Comparison of ENCODE assay signal across 19 cellular contexts in the genomic region with DNA sequence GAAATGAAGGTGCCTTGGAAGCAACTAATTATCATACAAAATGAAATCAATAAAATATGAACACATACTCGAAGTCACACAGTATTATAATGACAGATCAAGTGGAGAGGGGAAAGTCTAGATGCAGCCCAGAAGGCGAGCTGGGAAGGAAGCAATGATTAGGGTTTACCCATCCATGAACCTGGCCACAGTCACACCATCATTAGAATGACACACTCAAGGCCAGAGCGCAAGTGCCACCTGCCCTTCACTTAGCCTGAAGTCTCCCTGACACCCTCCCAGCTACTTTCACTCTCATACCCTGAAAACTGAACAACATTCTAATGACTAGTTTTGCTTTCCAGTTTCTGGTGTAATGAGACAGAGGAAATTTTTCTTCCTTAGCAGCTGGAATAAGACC.
DNase-seq lines count a peak whose midpoint lies in the region; ATAC-seq, FAIRE-seq and TF ChIP-seq lines count a peak whose summit lies in the region.
"Had no signal": no experiment of that assay in that cellular context is flagged by ENCODE, and none has a peak within 500 bp of the region (broad histone marks: within the 10 kb centered on the region; RNA-seq: fewer than 3 reads in every experiment).

No MANE protein-coding gene starts in this region.

- no peak overlapping the region for H3K4me2 ChIP-seq in astrocyte (ENCODE audit: low read length)

- H3K9ac ChIP-seq in astrocyte (ENCODE audit: low read length), result no peak overlapping the region

- H2AFZ ChIP-seq in astrocyte (ENCODE audit: low read depth, low read length), result no peak overlapping the region

- peak; percentile 53 for ATAC-seq in activated CD4-positive, alpha-beta T cell treated with anti-CD3 and anti-CD28 coated beads for 36 hours
- ATAC-seq in HG02885 (IDR thresholded peaks at IDR 0.05; ENCODE audit: poor library complexity, unreplicated experiment), result no peak
- ATAC-seq in GM18873 (IDR thresholded peaks at IDR 0.05; ENCODE audit: low FRiP score, unreplicated experiment), result no peak

- CTCF ChIA-PET in activated CD4-positive, alpha-beta T cell treated with anti-CD3 and anti-CD28 coated beads for 36 hours (lab: Charles Lee), result interaction anchor here (1.9 kb wide), 1 partner anchor 9 kb away, joined by 9 read pairs; no protein-coding TSS in a partner anchor

- TF ChIP-seq CTCF in GM12865 (IDR thresholded peaks at IDR 0.05; ENCODE audit: insufficient read depth, low read depth, low read length, missing control alignments), result no peak
- TF ChIP-seq CTCF in astrocyte (IDR thresholded peaks at IDR 0.05; ENCODE audit: insufficient read depth, low read depth, low read length), result no peak

- no peak overlapping the region for H3K27ac ChIP-seq in astrocyte (ENCODE audit: low read depth, low read length)
- no peak overlapping the region for H3K27ac ChIP-seq in caudate nucleus (ENCODE audit: low read depth, low read length)

- no peaks in the 10 kb centered on the region for H3K79me2 ChIP-seq in astrocyte (ENCODE audit: insufficient read depth, low read length)

- H3K36me3 Mint-ChIP-seq in activated CD4-positive, alpha-beta T cell treated with anti-CD3 and anti-CD28 coated beads for 36 hours (ENCODE audit: low read depth), result no peaks in the 10 kb centered on the region
- peaks cover 1% of the 10 kb centered on the region for H3K36me3 Mint-ChIP-seq in astrocyte (ENCODE audit: low read depth, unreplicated experiment)

- H3K27ac Mint-ChIP-seq in activated CD4-positive, alpha-beta T cell treated with anti-CD3 and anti-CD28 coated beads for 36 hours, result peak overlapping the region; percentile 47
- peak overlapping the region; percentile 1 for H3K27ac Mint-ChIP-seq in astrocyte (ENCODE audit: unreplicated experiment)
- H3K27ac Mint-ChIP-seq: B cell; CD4-positive, alpha-beta T cell had no signal

- DNase-seq in activated CD4-positive, alpha-beta T cell treated with anti-CD3 and anti-CD28 coated beads for 36 hours, result no peak
- no peak for DNase-seq in activated CD4-positive, alpha-beta T cell treated with anti-CD3 and anti-CD28 coated beads, Interleukin-2, amount 50 U/mL, for 1 hour
- DNase-seq in GM12865 (ENCODE audit: low read depth), result peak; percentile 65
- peak; percentile 13 for DNase-seq in NCI-H69 (lab: John Stamatoyannopoulos, UW)
- no peak for DNase-seq in astrocyte (ENCODE audit: low read depth)
- DNase-seq in caudate nucleus (lab: John Stamatoyannopoulos, UW), result no peak
- DNase-seq: C1 segment of cervical spinal cord; CD4-positive, alpha-beta T cell; DND-41; GDM1; IMR-90; KBM-7 had no signal

- H3K27me3 Mint-ChIP-seq in activated CD4-positive, alpha-beta T cell treated with anti-CD3 and anti-CD28 coated beads for 36 hours, result no peaks in the 10 kb centered on the region
- H3K27me3 Mint-ChIP-seq in astrocyte (ENCODE audit: low read depth, unreplicated experiment), result peaks cover 13% of the 10 kb centered on the region
- H3K27me3 Mint-ChIP-seq: CD4-positive, alpha-beta T cell had no signal

- H3K4me3 ChIP-seq in GM12865 (ENCODE audit: low read depth, low read length), result no peak overlapping the region
- no peak overlapping the region for H3K4me3 ChIP-seq in astrocyte (ENCODE audit: insufficient read depth, low read depth, low read length)
- H3K4me3 ChIP-seq: HAP-1 had no signal

- H3K4me1 ChIP-seq in astrocyte (ENCODE audit: insufficient read depth, low read length), result no peaks in the 10 kb centered on the region
- H3K4me1 ChIP-seq: HAP-1 had no signal

- no peak overlapping the region for H3K4me3 Mint-ChIP-seq in activated CD4-positive, alpha-beta T cell treated with anti-CD3 and anti-CD28 coated beads for 36 hours
- H3K4me3 Mint-ChIP-seq in astrocyte (ENCODE audit: unreplicated experiment), result no peak overlapping the region
- H3K4me3 Mint-ChIP-seq: B cell; CD4-positive, alpha-beta T cell had no signal

- H3K36me3 ChIP-seq in astrocyte (ENCODE audit: insufficient read depth, low read length), result no peaks in the 10 kb centered on the region
- H3K36me3 ChIP-seq: HAP-1 had no signal

- no peaks in the 10 kb centered on the region for H3K9me3 ChIP-seq in astrocyte (ENCODE audit: insufficient read depth, low read depth, low read length)
- H3K9me3 ChIP-seq: HAP-1 had no signal

- peaks cover 5% of the 10 kb centered on the region for H3K4me1 Mint-ChIP-seq in activated CD4-positive, alpha-beta T cell treated with anti-CD3 and anti-CD28 coated beads for 36 hours
- no peaks in the 10 kb centered on the region for H3K4me1 Mint-ChIP-seq in astrocyte (ENCODE audit: low read depth, unreplicated experiment)

- intact Hi-C loops in activated CD4-positive, alpha-beta T cell treated with anti-CD3 and anti-CD28 coated beads for 36 hours (cut with DNase I, micrococcal nuclease), result no loop called here

- no peaks in the 10 kb centered on the region for H3K27me3 ChIP-seq in astrocyte (ENCODE audit: insufficient read depth, low read length)

- H4K20me1 ChIP-seq in astrocyte (ENCODE audit: insufficient read depth, low read length), result no peaks in the 10 kb centered on the region

- FAIRE-seq in astrocyte (lab: Jason Lieb, UNC), result no peak
- FAIRE-seq: A204.1, GM12891, H1 had no signal

- POLR2A ChIA-PET in activated CD4-positive, alpha-beta T cell treated with anti-CD3 and anti-CD28 coated beads for 36 hours (lab: Charles Lee), result no interaction called here

- no peaks in the 10 kb centered on the region for H3K9me3 Mint-ChIP-seq in activated CD4-positive, alpha-beta T cell treated with anti-CD3 and anti-CD28 coated beads for 36 hours (ENCODE audit: low read depth)
- no peaks in the 10 kb centered on the region for H3K9me3 Mint-ChIP-seq in astrocyte (ENCODE audit: unreplicated experiment)
- H3K9me3 Mint-ChIP-seq: CD4-positive, alpha-beta T cell had no signal

Comparison
In these comparisons a context has a peak if more than half of its experiments do, and no peak if none do; other contexts are left out.
1. DNase-seq: peak in GM12865 (single experiment) and NCI-H69 (single experiment); none in activated CD4-positive, alpha-beta T cell treated with anti-CD3 and anti-CD28 coated beads for 36 hours (single experiment), activated CD4-positive, alpha-beta T cell treated with anti-CD3 and anti-CD28 coated beads, Interleukin-2, amount 50 U/mL, for 1 hour (single experiment), astrocyte (single experiment) and caudate nucleus (0 of 61).